In genomic region chr12:108112815-108113556, GRCh38 we compare ENCODE assay signal across 17 cellular contexts. TPM values are rescaled to one million over a fixed set of nuclear protein-coding genes. Genes with fewer than 3 reads are reported as not detected.
DNase-seq lines count a peak whose midpoint lies in the region; ATAC-seq and TF ChIP-seq lines count a peak whose summit lies in the region.
"Had no signal": no experiment of that assay in that cellular context is flagged by ENCODE, and none has a peak within 500 bp of the region (broad histone marks: within the 10 kb centered on the region; RNA-seq: fewer than 3 reads in every experiment).

No MANE protein-coding gene starts in this region.

- no peak overlapping the region for H3K4me3 Mint-ChIP-seq in stimulated activated effector memory CD8-positive, alpha-beta T cell treated with anti-CD3 and anti-CD28 coated beads, Interleukin-12 subunit alpha, Interleukin-12 subunit beta, amount 100 ng/mL, for 72 hours
- H3K4me3 Mint-ChIP-seq: brain had no signal

- peak overlapping the region; percentile 25; the same call in 1 of the 2 replicates for H3K9ac ChIP-seq in HUES64 (ENCODE audit: low read depth, low read length)

- H3K36me3 ChIP-seq in HUES64 (ENCODE audit: insufficient read depth, low read length) (no peaks in the 10 kb centered on the region), ectodermal cell (ENCODE audit: control insufficient read depth, insufficient read depth, low read length) (no peaks in the 10 kb centered on the region), stomach (no peaks in the 10 kb centered on the region)
- H3K36me3 ChIP-seq: gastrocnemius medialis, left lung, thoracic aorta had no signal

- no peak for TF ChIP-seq CTCF in stomach (IDR thresholded peaks at IDR 0.05)

- DNase-seq in left kidney (ENCODE audit: low read depth, low spot score), result peak; percentile 78
- DNase-seq in stomach, result no peak
- DNase-seq in GF-D8 (lab: John Stamatoyannopoulos, UW), result no peak
- no peak for DNase-seq in NCI-H226
- no peak for DNase-seq in DMS153 (lab: John Stamatoyannopoulos, UW)
- DNase-seq in stimulated activated effector memory CD8-positive, alpha-beta T cell treated with anti-CD3 and anti-CD28 coated beads, Interleukin-12 subunit alpha, Interleukin-12 subunit beta, amount 100 ng/mL, for 72 hours (ENCODE audit: low spot score in 2 of 2), result no peak
- DNase-seq: DMS53, gastrocnemius medialis, left lung, NCI-H187, NCI-H774, occipital lobe had no signal

- no peak overlapping the region for H3K4me3 ChIP-seq in HUES64 (ENCODE audit: low read length)
- no peak overlapping the region for H3K4me3 ChIP-seq in ectodermal cell (ENCODE audit: insufficient read depth, low read depth, low read length)
- no peak overlapping the region for H3K4me3 ChIP-seq in stomach
- H3K4me3 ChIP-seq: gastrocnemius medialis, left lung, thoracic aorta had no signal

- H3K9me3 Mint-ChIP-seq in stimulated activated effector memory CD8-positive, alpha-beta T cell treated with anti-CD3 and anti-CD28 coated beads, Interleukin-12 subunit alpha, Interleukin-12 subunit beta, amount 100 ng/mL, for 72 hours, result peaks cover 2% of the 10 kb centered on the region

- no peak for ATAC-seq in stimulated activated effector memory CD8-positive, alpha-beta T cell treated with anti-CD3 and anti-CD28 coated beads, Interleukin-12 subunit alpha, Interleukin-12 subunit beta, amount 100 ng/mL, for 72 hours
- ATAC-seq: gastrocnemius medialis, left lung had no signal

- no peaks in the 10 kb centered on the region for H3K36me3 Mint-ChIP-seq in stimulated activated effector memory CD8-positive, alpha-beta T cell treated with anti-CD3 and anti-CD28 coated beads, Interleukin-12 subunit alpha, Interleukin-12 subunit beta, amount 100 ng/mL, for 72 hours
- H3K36me3 Mint-ChIP-seq: brain had no signal

- no peak for TF ChIP-seq POLR2A in stomach (IDR thresholded peaks at IDR 0.05)

- intact Hi-C loops in stomach (cut with DNase I; ENCODE audit: low total_unique reads), result no loop called here

- H3K27ac Mint-ChIP-seq in stimulated activated effector memory CD8-positive, alpha-beta T cell treated with anti-CD3 and anti-CD28 coated beads, Interleukin-12 subunit alpha, Interleukin-12 subunit beta, amount 100 ng/mL, for 72 hours, result no peak overlapping the region

- H3K27me3 ChIP-seq in HUES64 (ENCODE audit: insufficient read depth, low read length), result no peaks in the 10 kb centered on the region
- no peaks in the 10 kb centered on the region for H3K27me3 ChIP-seq in ectodermal cell (ENCODE audit: control insufficient read depth, insufficient read depth, low read length, poor library complexity, severe bottlenecking)
- H3K27me3 ChIP-seq in stomach, result peaks cover 0 to 3% (median 0%) of the 10 kb centered on the region in 3 donors
- H3K27me3 ChIP-seq: gastrocnemius medialis, left lung had no signal

- H3K4me1 Mint-ChIP-seq in stimulated activated effector memory CD8-positive, alpha-beta T cell treated with anti-CD3 and anti-CD28 coated beads, Interleukin-12 subunit alpha, Interleukin-12 subunit beta, amount 100 ng/mL, for 72 hours, result peaks cover 5% of the 10 kb centered on the region

- H3K4me1 ChIP-seq in HUES64 (ENCODE audit: insufficient read depth, low read length) (peaks cover 35% of the 10 kb centered on the region), ectodermal cell (ENCODE audit: control insufficient read depth, insufficient read depth, low read length) (peaks cover 4% of the 10 kb centered on the region), stomach (peaks cover 0 to 32% (median 6%) of the 10 kb centered on the region in 4 donors)
- H3K4me1 ChIP-seq: gastrocnemius medialis, left lung had no signal

- no peaks in the 10 kb centered on the region for H3K9me3 ChIP-seq in HUES64 (ENCODE audit: insufficient read depth, low read depth, low read length)
- no peaks in the 10 kb centered on the region for H3K9me3 ChIP-seq in ectodermal cell (ENCODE audit: control insufficient read depth, low read length)
- H3K9me3 ChIP-seq in stomach, result no peaks in the 10 kb centered on the region
- H3K9me3 ChIP-seq: gastrocnemius medialis, left lung, thoracic aorta had no signal

- no peak for TF ChIP-seq EP300 in stomach (IDR thresholded peaks at IDR 0.05)

- WGBS in HUES64, result 59% methylated on average over 11 of the region's 11 CpGs
- WGBS in ectodermal cell, 2 experiments, result 61% methylated on average over 11 of the region's 11 CpGs
- 55 to 63% (median 58%) methylated on average over 11 of the region's 11 CpGs for WGBS in stomach, 5 donors

- H3K27ac ChIP-seq in HUES64 (ENCODE audit: low read depth, low read length), result peak overlapping the region; percentile 65
- peak overlapping the region; percentile 73 for H3K27ac ChIP-seq in ectodermal cell (ENCODE audit: insufficient read depth, low read depth, low read length, poor library complexity, severe bottlenecking)
- peak overlapping the region in 3 of 5 donors; percentile 30 to 51 (median 35) for H3K27ac ChIP-seq in stomach
- H3K27ac ChIP-seq: gastrocnemius medialis, left lung had no signal

RNA-seq across cellular contexts. Expression of gene WSCD2, which starts 16.1 kb away (rescaled TPM):
- 1.4 TPM for polyA plus RNA-seq in HUES64 (2013, experiment 1 of 2)
- 1.4 TPM for polyA plus RNA-seq in HUES64 (2013, experiment 2 of 2)
- polyA plus RNA-seq in ectodermal cell (2013, experiment 1 of 4), result 3.7 TPM
- 5.2 TPM for polyA plus RNA-seq in ectodermal cell (2013, experiment 2 of 4)
- 7.3 TPM for polyA plus RNA-seq in ectodermal cell (2013, experiment 3 of 4)
- 10.1 TPM for polyA plus RNA-seq in ectodermal cell (2013, experiment 4 of 4)
- 1 to 10 TPM in 2 of 5 donors, under 1 TPM in 1, not detected in 2; 0.43 to 6.7 (median 2.2) TPM for total RNA-seq in stomach
- 1 to 10 TPM in 1 of 3 donors, under 1 TPM in 1, not detected in 1; 0.25 to 1.4 TPM for polyA plus RNA-seq in stomach
- polyA plus RNA-seq: BJ had no signal
